In the genomic region with DNA sequence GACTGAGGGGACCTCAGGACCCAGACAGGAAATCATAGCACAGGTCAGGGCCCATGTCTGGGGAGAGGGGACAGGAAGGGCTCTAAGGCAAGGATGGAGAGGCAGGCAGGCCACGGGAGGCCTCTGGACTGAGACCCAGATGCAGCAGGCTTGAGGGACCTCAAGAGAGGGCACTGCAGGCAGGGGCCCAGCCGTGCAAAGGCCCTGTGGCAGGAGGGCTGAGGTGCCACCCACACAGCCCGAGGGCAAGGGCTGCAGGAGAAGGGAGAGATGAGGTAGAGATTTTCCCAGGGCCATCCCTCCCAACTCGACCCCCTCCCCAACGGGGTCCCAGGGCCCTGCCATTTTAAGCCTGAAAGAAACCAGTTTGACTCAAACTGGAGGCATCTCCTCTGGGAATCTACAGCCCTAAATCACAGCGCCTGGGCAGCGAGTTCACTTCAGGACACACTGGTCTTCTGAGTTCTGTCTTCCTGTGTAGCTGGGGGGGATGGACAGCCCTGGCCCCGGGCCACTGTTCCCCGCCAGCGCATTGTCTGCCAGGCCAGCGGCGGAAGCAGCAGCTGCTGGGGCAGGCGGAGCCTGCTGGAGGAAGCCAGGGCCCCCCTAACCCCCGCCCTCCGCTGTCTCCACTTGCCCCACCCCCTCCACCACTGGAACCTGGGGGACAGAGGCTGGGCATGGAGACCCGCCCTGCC, we compare ENCODE assay signal across 9 cellular contexts. TPM values are rescaled to one million over a fixed set of nuclear protein-coding genes. Genes with fewer than 3 reads are reported as not detected.
DNase-seq lines count a peak whose midpoint lies in the region; ATAC-seq and TF ChIP-seq lines count a peak whose summit lies in the region.
"Had no signal": no experiment of that assay in that cellular context is flagged by ENCODE, and none has a peak within 500 bp of the region (broad histone marks: within the 10 kb centered on the region; RNA-seq: fewer than 3 reads in every experiment).

No MANE protein-coding gene starts in this region.

- H3K4me3 ChIP-seq in DND-41 (ENCODE audit: low read depth in 1 of 2, low read length in 2 of 2): no peak overlapping the region
- no peak overlapping the region for H3K4me3 ChIP-seq in ascending aorta

- no peak overlapping the region for H3K4me2 ChIP-seq in DND-41 (ENCODE audit: insufficient read depth, low read length)

- H3K36me3 ChIP-seq in DND-41 (ENCODE audit: insufficient read depth, low read length) (no peaks in the 10 kb centered on the region), ascending aorta (no peaks in the 10 kb centered on the region)

- H3K79me2 ChIP-seq in DND-41 (ENCODE audit: insufficient read depth, low read length): no peaks in the 10 kb centered on the region

- intact Hi-C loops in ascending aorta (cut with DNase I): loop anchor here (5.0 kb wide), 2 partner anchors 315 to 545 kb away; no protein-coding TSS in a partner anchor
- intact Hi-C loops in activated T-helper 1 cell treated with anti-CD3 and anti-CD28 coated beads, Interleukin-12 subunit alpha, Interleukin-12 subunit beta, Interleukin-2, Interleukin-4 antibody, amounts not matched to agents 30 ng/mL and 10 ng/mL and 1 ng/mL, durations not matched to agents 14 hours and 24 hours and 36 hours (cut with micrococcal nuclease): no loop called here

- no peak overlapping the region for H3K27ac Mint-ChIP-seq in activated T-helper 1 cell treated with anti-CD3 and anti-CD28 coated beads, Interleukin-12 subunit alpha, Interleukin-12 subunit beta, Interleukin-2, Interleukin-4 antibody, amounts not matched to agents 30 ng/mL and 10 ng/mL and 1 ng/mL, durations not matched to agents 14 hours and 24 hours and 36 hours

- no peak overlapping the region for H2AFZ ChIP-seq in DND-41 (ENCODE audit: low read depth, low read length)

- H3K27ac ChIP-seq in DND-41 (ENCODE audit: low read length) (no peak overlapping the region), ascending aorta (peak overlapping the region; percentile 62 to 69)

- H3K4me1 Mint-ChIP-seq in activated T-helper 1 cell treated with anti-CD3 and anti-CD28 coated beads, Interleukin-12 subunit alpha, Interleukin-12 subunit beta, Interleukin-2, Interleukin-4 antibody, amounts not matched to agents 30 ng/mL and 10 ng/mL and 1 ng/mL, durations not matched to agents 14 hours and 24 hours and 36 hours (ENCODE audit: low read depth): no peaks in the 10 kb centered on the region

- H3K9me3 ChIP-seq in DND-41 (ENCODE audit: insufficient read depth, low read length, severe bottlenecking) (no peaks in the 10 kb centered on the region), ascending aorta (no peaks in the 10 kb centered on the region)

- no peaks in the 10 kb centered on the region for H3K9me3 Mint-ChIP-seq in activated T-helper 1 cell treated with anti-CD3 and anti-CD28 coated beads, Interleukin-12 subunit alpha, Interleukin-12 subunit beta, Interleukin-2, Interleukin-4 antibody, amounts not matched to agents 30 ng/mL and 10 ng/mL and 1 ng/mL, durations not matched to agents 14 hours and 24 hours and 36 hours

- H3K4me3 Mint-ChIP-seq in activated T-helper 1 cell treated with anti-CD3 and anti-CD28 coated beads, Interleukin-12 subunit alpha, Interleukin-12 subunit beta, Interleukin-2, Interleukin-4 antibody, amounts not matched to agents 30 ng/mL and 10 ng/mL and 1 ng/mL, durations not matched to agents 14 hours and 24 hours and 36 hours: no peak overlapping the region
- H3K4me3 Mint-ChIP-seq: nephron had no signal

- H3K27me3 ChIP-seq in DND-41 (ENCODE audit: insufficient read depth, low read length, poor library complexity) (no peaks in the 10 kb centered on the region), ascending aorta (no peaks in the 10 kb centered on the region)

- DNase-seq in DND-41 (peak; percentile 39), NCI-H2081 (lab: John Stamatoyannopoulos, UW) (peak; percentile 86 to 93), ascending aorta (ENCODE audit: low spot score in 2 of 2) (peak; percentile 86 to 93), hepatic stellate cell (ENCODE audit: low spot score) (peak; percentile 95), renal cortical epithelial cell (ENCODE audit: low read depth) (peak; percentile 85), HPDE6-E6E7 (ENCODE audit: extremely low spot score) (no peak), NCI-H2171 (lab: John Stamatoyannopoulos, UW) (no peak)
- no peak for DNase-seq in activated T-helper 1 cell treated with anti-CD3 and anti-CD28 coated beads, Interleukin-12 subunit alpha, Interleukin-12 subunit beta, Interleukin-2, Interleukin-4 antibody, amounts not matched to agents 30 ng/mL and 10 ng/mL and 1 ng/mL, durations not matched to agents 14 hours and 24 hours and 36 hours (ENCODE audit: low spot score)

- TF ChIP-seq CTCF in DND-41 (IDR thresholded peaks at IDR 0.05; ENCODE audit: borderline replicate concordance, extremely low read depth, low read length, poor library complexity, severe bottlenecking): no peak
- TF ChIP-seq CTCF in ascending aorta (IDR thresholded peaks at IDR 0.05): no peak

- H3K4me1 ChIP-seq in DND-41 (ENCODE audit: insufficient read depth, low read length) (no peaks in the 10 kb centered on the region), ascending aorta (peaks cover 11 to 33% of the 10 kb centered on the region in 2 donors)

- ATAC-seq in DND-41 (ENCODE audit: insufficient read depth, low read depth): peak; percentile 52

- H4K20me1 ChIP-seq in DND-41 (ENCODE audit: insufficient read depth, low read length): peaks cover 3% of the 10 kb centered on the region; the same call in 1 of the 2 replicates

- no peak overlapping the region for H3K9ac ChIP-seq in DND-41 (ENCODE audit: low read depth, low read length)

- peaks cover 2% of the 10 kb centered on the region for H3K27me3 Mint-ChIP-seq in activated T-helper 1 cell treated with anti-CD3 and anti-CD28 coated beads, Interleukin-12 subunit alpha, Interleukin-12 subunit beta, Interleukin-2, Interleukin-4 antibody, amounts not matched to agents 30 ng/mL and 10 ng/mL and 1 ng/mL, durations not matched to agents 14 hours and 24 hours and 36 hours (ENCODE audit: insufficient read depth)

- no peaks in the 10 kb centered on the region for H3K36me3 Mint-ChIP-seq in activated T-helper 1 cell treated with anti-CD3 and anti-CD28 coated beads, Interleukin-12 subunit alpha, Interleukin-12 subunit beta, Interleukin-2, Interleukin-4 antibody, amounts not matched to agents 30 ng/mL and 10 ng/mL and 1 ng/mL, durations not matched to agents 14 hours and 24 hours and 36 hours (ENCODE audit: low read depth)

RNA-seq across cellular contexts. Expression of a gene that starts 20.3 kb away (rescaled TPM):
- total RNA-seq in ascending aorta: not detected
- total RNA-seq in renal cortical epithelial cell: 14.5 and 16.7 TPM in 2 replicates
- not detected in 2 replicates for total RNA-seq in activated T-helper 1 cell treated with anti-CD3 and anti-CD28 coated beads, Interleukin-12 subunit alpha, Interleukin-12 subunit beta, Interleukin-2, Interleukin-4 antibody, amounts not matched to agents 30 ng/mL and 10 ng/mL and 1 ng/mL, durations not matched to agents 14 hours and 24 hours and 36 hours

Comparison
In these comparisons a context has a peak if more than half of its experiments do, and no peak if none do; other contexts are left out.
1. DNase-seq: peak in DND-41 (single experiment), NCI-H2081 (2 of 2), ascending aorta (2 of 2), hepatic stellate cell (single experiment) and renal cortical epithelial cell (single experiment); none in activated T-helper 1 cell treated with anti-CD3 and anti-CD28 coated beads, Interleukin-12 subunit alpha, Interleukin-12 subunit beta, Interleukin-2, Interleukin-4 antibody, amounts not matched to agents 30 ng/mL and 10 ng/mL and 1 ng/mL, durations not matched to agents 14 hours and 24 hours and 36 hours (single experiment), HPDE6-E6E7 (single experiment) and NCI-H2171 (single experiment).
2. RNA of a gene that starts 20.3 kb away (total RNA-seq): 14.5 to 16.7 TPM in renal cortical epithelial cell; not detected in ascending aorta (single experiment) and not detected in activated T-helper 1 cell treated with anti-CD3 and anti-CD28 coated beads, Interleukin-12 subunit alpha, Interleukin-12 subunit beta, Interleukin-2, Interleukin-4 antibody, amounts not matched to agents 30 ng/mL and 10 ng/mL and 1 ng/mL, durations not matched to agents 14 hours and 24 hours and 36 hours; every median in the first group is over 10 times any median in the second.